ENCODE assay signal across 8 cellular contexts in genomic region chr2:32064713-32065112, GRCh38. TPM values are rescaled to one million over a fixed set of nuclear protein-coding genes. Genes with fewer than 3 reads are reported as not detected.
A peak's percentile ranks its signal among the peaks of the same experiment; 100 is the strongest.
DNase-seq lines count a peak whose midpoint lies in the region; ATAC-seq and TF ChIP-seq lines count a peak whose summit lies in the region.

No MANE protein-coding gene starts in this region.

- H3K27me3 Mint-ChIP-seq in activated T-helper 2 cell treated with anti-CD3 and anti-CD28 coated beads, Interferon-gamma antibody, Interleukin-2, Interleukin-4, amounts not matched to agents 10 μg/mL and 5 μg/mL and 100 μg/mL, durations not matched to agents 14 hours and 24 hours and 36 hours (ENCODE audit: low read depth) = no peaks in the 10 kb centered on the region

- peaks cover 5% of the 10 kb centered on the region for H3K36me3 Mint-ChIP-seq in activated T-helper 2 cell treated with anti-CD3 and anti-CD28 coated beads, Interferon-gamma antibody, Interleukin-2, Interleukin-4, amounts not matched to agents 10 μg/mL and 5 μg/mL and 100 μg/mL, durations not matched to agents 14 hours and 24 hours and 36 hours (ENCODE audit: low read depth)

- peaks cover 7% of the 10 kb centered on the region for H3F3A ChIP-seq in SK-N-SH (replicated peaks; ENCODE audit: insufficient read depth)

- 85% methylated on average over 8 of the region's 8 CpGs for WGBS in SK-N-SH (ENCODE audit: low lambda C conversion rate)
- WGBS in stomach, 5 donors = 79 to 85% (median 81%) methylated on average over 8 of the region's 8 CpGs

- peak overlapping the region; percentile 63 for H3K27ac Mint-ChIP-seq in activated T-helper 2 cell treated with anti-CD3 and anti-CD28 coated beads, Interferon-gamma antibody, Interleukin-2, Interleukin-4, amounts not matched to agents 10 μg/mL and 5 μg/mL and 100 μg/mL, durations not matched to agents 14 hours and 24 hours and 36 hours

- no peak for TF ChIP-seq CTCF in SK-N-SH (IDR thresholded peaks at IDR 0.05)
- no peak for TF ChIP-seq CTCF in stomach (IDR thresholded peaks at IDR 0.05)

- H4K20me1 ChIP-seq in SK-N-SH (ENCODE audit: insufficient read depth) = no peaks in the 10 kb centered on the region

- H3K4me1 Mint-ChIP-seq in activated T-helper 2 cell treated with anti-CD3 and anti-CD28 coated beads, Interferon-gamma antibody, Interleukin-2, Interleukin-4, amounts not matched to agents 10 μg/mL and 5 μg/mL and 100 μg/mL, durations not matched to agents 14 hours and 24 hours and 36 hours (ENCODE audit: low read depth) = peaks cover 18% of the 10 kb centered on the region

- DNase-seq in SK-N-SH (no peak), stomach (no peak), GOT3 (lab: John Stamatoyannopoulos, UW) (no peak), cerebellar nuclear complex (lab: John Stamatoyannopoulos, UW) (no peak)
- DNase-seq in activated T-helper 2 cell treated with anti-CD3 and anti-CD28 coated beads, Interferon-gamma antibody, Interleukin-2, Interleukin-4, amounts not matched to agents 10 μg/mL and 5 μg/mL and 100 μg/mL, durations not matched to agents 14 hours and 24 hours and 36 hours (ENCODE audit: low spot score) = no peak
- DNase-seq in effector CD4-positive, alpha-beta T cell = no peak

- H3K79me2 ChIP-seq in SK-N-SH (ENCODE audit: insufficient read depth) = peaks cover 46% of the 10 kb centered on the region

- H2AFZ ChIP-seq in SK-N-SH (ENCODE audit: low read depth) = no peak overlapping the region

- H3K9me3 Mint-ChIP-seq in activated T-helper 2 cell treated with anti-CD3 and anti-CD28 coated beads, Interferon-gamma antibody, Interleukin-2, Interleukin-4, amounts not matched to agents 10 μg/mL and 5 μg/mL and 100 μg/mL, durations not matched to agents 14 hours and 24 hours and 36 hours = no peaks in the 10 kb centered on the region

- POLR2A ChIA-PET in SK-N-SH (lab: Yijun Ruan, JAX) = interaction anchor here (2.3 to 3.0 kb wide), 2 partner anchors 25 to 101 kb away, joined by 24 to 58 read pairs; partner anchors contain the start of genes DPY30 and SLC30A6

- CTCF ChIA-PET in SK-N-SH (lab: Yijun Ruan, JAX) = interaction anchor here (1.4 to 3.5 kb wide), 5 partner anchors 10 to 101 kb away, joined by 5 to 13 read pairs (median 8); partner anchors contain the start of genes DPY30 and SLC30A6

- peak overlapping the region; percentile 78 for H3K4me2 ChIP-seq in SK-N-SH

- H3K4me3 Mint-ChIP-seq in activated T-helper 2 cell treated with anti-CD3 and anti-CD28 coated beads, Interferon-gamma antibody, Interleukin-2, Interleukin-4, amounts not matched to agents 10 μg/mL and 5 μg/mL and 100 μg/mL, durations not matched to agents 14 hours and 24 hours and 36 hours (ENCODE audit: low read depth) = peak overlapping the region; percentile 96

- H3K36me3 ChIP-seq in SK-N-SH (replicated peaks in 1 of 2; ENCODE audit: control insufficient read depth in 1 of 2, insufficient read depth in 2 of 2, low read length in 1 of 2) = peaks cover 0 to 4% of the 10 kb centered on the region in 2 experiments
- peaks cover 0 to 9% (median 0%) of the 10 kb centered on the region in 4 donors for H3K36me3 ChIP-seq in stomach

- H3K9ac ChIP-seq in SK-N-SH = peak overlapping the region; percentile 74; the same call in 1 of the 2 replicates

- TF ChIP-seq EP300 in SK-N-SH (IDR thresholded peaks at IDR 0.05; ENCODE audit: borderline replicate concordance in 1 of 2, low read depth in 1 of 2, low read length in 1 of 2) (no peak), stomach (IDR thresholded peaks at IDR 0.05) (no peak)

- TF ChIP-seq RAD21 in SK-N-SH (IDR thresholded peaks at IDR 0.05; ENCODE audit: low read length) = no peak

- ATAC-seq in SK-N-SH treated with all-trans-retinoic acid at 6 μM for 48 hours = no peak

- intact Hi-C loops in activated T-helper 2 cell treated with anti-CD3 and anti-CD28 coated beads, Interferon-gamma antibody, Interleukin-2, Interleukin-4, amounts not matched to agents 10 μg/mL and 5 μg/mL and 100 μg/mL, durations not matched to agents 14 hours and 24 hours and 36 hours (cut with micrococcal nuclease) = no loop called here
- intact Hi-C loops in stomach (cut with DNase I; ENCODE audit: low total_unique reads) = no loop called here

- TF ChIP-seq POLR2A in stomach (IDR thresholded peaks at IDR 0.05) = no peak

- H3K9me2 ChIP-seq in SK-N-SH = no peaks in the 10 kb centered on the region

- H3K27ac ChIP-seq in SK-N-SH (ENCODE audit: low read depth in 2 of 2, low read length in 1 of 2) = 0 out of 4 replicates have a peak overlapping the region, but pooled peaks of 1 of the 2 experiments have one; percentile 88
- peak overlapping the region in 2 of 5 donors; percentile 93 to 95 for H3K27ac ChIP-seq in stomach

- H3K4me3 ChIP-seq in SK-N-SH (ENCODE audit: low read depth in 2 of 2, low read length in 1 of 2) (peak overlapping the region; percentile 65 to 79), iPS-18c (ENCODE audit: insufficient read depth, low read depth, low read length) (peak overlapping the region; percentile 87), stomach (peak overlapping the region; percentile 73 to 95 (median 80))

- H3K27me3 ChIP-seq in SK-N-SH (ENCODE audit: insufficient read depth) (no peaks in the 10 kb centered on the region), stomach (no peaks in the 10 kb centered on the region)

- H3K4me1 ChIP-seq in SK-N-SH (ENCODE audit: control insufficient read depth in 1 of 2, insufficient read depth in 2 of 2, low read depth in 1 of 2, low read length in 1 of 2) = peaks cover 9 to 10% of the 10 kb centered on the region in 2 experiments; a peak in 3 of 4 replicates
- H3K4me1 ChIP-seq in stomach = peaks cover 17 to 39% (median 30%) of the 10 kb centered on the region in 4 donors

- H3K9me3 ChIP-seq in SK-N-SH (no peaks in the 10 kb centered on the region), iPS-18c (ENCODE audit: control insufficient read depth, insufficient read depth, low read length) (no peaks in the 10 kb centered on the region), stomach (no peaks in the 10 kb centered on the region)

TF ChIP-seq in SK-N-SH, 30 proteins besides CTCF, POLR2A, EP300 and RAD21:
- TF ChIP-seq CHD2 (IDR thresholded peaks at IDR 0.05; ENCODE audit: low read length, partially characterized antibody) (no peak), JUND (IDR thresholded peaks at IDR 0.05) (no peak), SMC3 (IDR thresholded peaks at IDR 0.05; ENCODE audit: low read depth, low read length) (no peak), FOXM1 (IDR thresholded peaks at IDR 0.05; ENCODE audit: low read depth) (no peak), FOXJ3 (CRISPR knock-in tag; IDR thresholded peaks at IDR 0.05) (no peak)

TF ChIP-seq in SK-N-SH treated with all-trans-retinoic acid at 6 μM for 48 hours, 23 proteins besides CTCF, POLR2A, EP300 and RAD21 (continues in another document):
- TF ChIP-seq ZNF70 (CRISPR knock-in tag; IDR thresholded peaks at IDR 0.05) (no peak), ZFP30 (CRISPR knock-in tag; IDR thresholded peaks at IDR 0.05) (no peak), ESRRG (CRISPR knock-in tag; IDR thresholded peaks at IDR 0.05) (no peak), ZNF8 (CRISPR knock-in tag; IDR thresholded peaks at IDR 0.05) (no peak), ISL1 (CRISPR knock-in tag; IDR thresholded peaks at IDR 0.05) (no peak), RARB (CRISPR knock-in tag; IDR thresholded peaks at IDR 0.05) (no peak)
- TF ChIP-seq, protein P1, sequence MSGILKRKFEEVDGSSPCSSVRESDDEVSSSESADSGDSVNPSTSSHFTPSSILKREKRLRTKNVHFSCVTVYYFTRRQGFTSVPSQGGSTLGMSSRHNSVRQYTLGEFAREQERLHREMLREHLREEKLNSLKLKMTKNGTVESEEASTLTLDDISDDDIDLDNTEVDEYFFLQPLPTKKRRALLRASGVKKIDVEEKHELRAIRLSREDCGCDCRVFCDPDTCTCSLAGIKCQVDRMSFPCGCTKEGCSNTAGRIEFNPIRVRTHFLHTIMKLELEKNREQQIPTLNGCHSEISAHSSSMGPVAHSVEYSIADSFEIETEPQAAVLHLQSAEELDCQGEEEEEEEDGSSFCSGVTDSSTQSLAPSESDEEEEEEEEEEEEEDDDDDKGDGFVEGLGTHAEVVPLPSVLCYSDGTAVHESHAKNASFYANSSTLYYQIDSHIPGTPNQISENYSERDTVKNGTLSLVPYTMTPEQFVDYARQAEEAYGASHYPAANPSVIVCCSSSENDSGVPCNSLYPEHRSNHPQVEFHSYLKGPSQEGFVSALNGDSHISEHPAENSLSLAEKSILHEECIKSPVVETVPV (CRISPR knock-in tag; IDR thresholded peaks at IDR 0.05) = no peak

RNA-seq across cellular contexts. Expression of gene SPAST, which starts 1.4 kb away (rescaled TPM):
- polyA plus RNA-seq in SK-N-SH (2012; rRNA removed) = 6.1 and 6.8 TPM in 2 replicates
- 10.6 and 12.7 TPM in 2 replicates for polyA plus RNA-seq in SK-N-SH (2012; cell fraction: cytosol; rRNA removed)
- 3.1 and 4.9 TPM in 2 replicates for polyA plus RNA-seq in SK-N-SH (2012; cell fraction: nucleus; rRNA removed)
- 18.4 and 18.5 TPM in 2 replicates for total RNA-seq in activated T-helper 2 cell treated with anti-CD3 and anti-CD28 coated beads, Interferon-gamma antibody, Interleukin-2, Interleukin-4, amounts not matched to agents 10 μg/mL and 5 μg/mL and 100 μg/mL, durations not matched to agents 14 hours and 24 hours and 36 hours
- 10 to 100 TPM in 4 of 5 donors, 1 to 10 TPM in 1; 2.2 to 33.8 (median 23.0) TPM for total RNA-seq in stomach
- polyA plus RNA-seq in stomach = 1 to 10 TPM; 2.4 to 3.1 (median 2.6) TPM

RNA-seq across cellular contexts. Expression of gene DPY30, which starts 25.1 kb away (rescaled TPM):
- 130 and 155 TPM in 2 replicates for polyA plus RNA-seq in SK-N-SH (2012; rRNA removed)
- 174 and 220 TPM in 2 replicates for polyA plus RNA-seq in SK-N-SH (2012; cell fraction: cytosol; rRNA removed)
- polyA plus RNA-seq in SK-N-SH (2012; cell fraction: nucleus; rRNA removed) = 35.9 and 39.7 TPM in 2 replicates
- total RNA-seq in activated T-helper 2 cell treated with anti-CD3 and anti-CD28 coated beads, Interferon-gamma antibody, Interleukin-2, Interleukin-4, amounts not matched to agents 10 μg/mL and 5 μg/mL and 100 μg/mL, durations not matched to agents 14 hours and 24 hours and 36 hours = 72.1 and 77.1 TPM in 2 replicates
- 10 to 100 TPM in 3 of 5 donors, 1 to 10 TPM in 2; 5.3 to 62.7 (median 26.6) TPM for total RNA-seq in stomach
- polyA plus RNA-seq in stomach = 100 to 1,000 TPM in 1 of 3 donors, 10 to 100 TPM in 2; 94.9 to 127 (median 96.5) TPM

RNA-seq across cellular contexts. Expression of gene MEMO1, which starts 53.9 kb away (rescaled TPM):
- polyA plus RNA-seq in SK-N-SH (2012; rRNA removed) (54.3 and 66.7 TPM in 2 replicates), stomach (10 to 100 TPM; 30.7 to 33.8 (median 32.9) TPM)
- polyA plus RNA-seq in SK-N-SH (2012; cell fraction: cytosol; rRNA removed) = 64.9 TPM in 2 replicates
- polyA plus RNA-seq in SK-N-SH (2012; cell fraction: nucleus; rRNA removed) = 27.5 and 56.0 TPM in 2 replicates
- 63.7 and 64.8 TPM in 2 replicates for total RNA-seq in activated T-helper 2 cell treated with anti-CD3 and anti-CD28 coated beads, Interferon-gamma antibody, Interleukin-2, Interleukin-4, amounts not matched to agents 10 μg/mL and 5 μg/mL and 100 μg/mL, durations not matched to agents 14 hours and 24 hours and 36 hours
- 10 to 100 TPM in 4 of 5 donors, 1 to 10 TPM in 1; 3.5 to 32.7 (median 14.0) TPM for total RNA-seq in stomach
